Comparison of ENCODE assay signal across 8 cellular contexts in genomic region chr12:53379389-53380103, GRCh38. TPM values are rescaled to one million over a fixed set of nuclear protein-coding genes. Genes with fewer than 3 reads are reported as not detected.
A peak's percentile ranks its signal among the peaks of the same experiment; 100 is the strongest.
DNase-seq lines count a peak whose midpoint lies in the region; ATAC-seq and TF ChIP-seq lines count a peak whose summit lies in the region.

No MANE protein-coding gene starts in this region.

- H3K36me3 Mint-ChIP-seq in CD4-positive, CD25-positive, alpha-beta regulatory T cell = peaks cover 26% of the 10 kb centered on the region

- no peak for TF ChIP-seq CTCF in liver (IDR thresholded peaks at IDR 0.05; ENCODE audit: low read depth, low read length, missing input control)

- no peaks in the 10 kb centered on the region for H3K27me3 ChIP-seq in CD4-positive, CD25-positive, alpha-beta regulatory T cell (ENCODE audit: control insufficient read depth, insufficient read depth, low read length)
- no peaks in the 10 kb centered on the region for H3K27me3 ChIP-seq in duodenal mucosa (ENCODE audit: control insufficient read depth in 1 of 2, insufficient read depth in 2 of 2, low read length in 2 of 2)
- no peaks in the 10 kb centered on the region for H3K27me3 ChIP-seq in liver (ENCODE audit: control insufficient read depth in 4 of 4, insufficient read depth in 4 of 4, low read length in 3 of 4)

- peaks cover 26% of the 10 kb centered on the region for H3K36me3 ChIP-seq in CD4-positive, CD25-positive, alpha-beta regulatory T cell (ENCODE audit: control insufficient read depth, insufficient read depth, low read length)
- H3K36me3 ChIP-seq in duodenal mucosa (ENCODE audit: control insufficient read depth in 1 of 2, insufficient read depth in 2 of 2, low read length in 2 of 2) = peaks cover 17 to 19% of the 10 kb centered on the region in 2 donors
- H3K36me3 ChIP-seq in liver (ENCODE audit: control insufficient read depth in 4 of 4, insufficient read depth in 3 of 4, low read depth in 1 of 4, low read length in 3 of 4) = peaks cover 2 to 20% (median 14%) of the 10 kb centered on the region in 4 donors

- DNase-seq in CD4-positive, CD25-positive, alpha-beta regulatory T cell = peak; percentile 99 to 100 (median 99)
- DNase-seq in NCI-H69 (lab: John Stamatoyannopoulos, UW) = peak; percentile 100
- DNase-seq in activated CD4-positive, alpha-beta T cell treated with anti-CD3 and anti-CD28 coated beads, Interleukin-2, amount 50 U/mL, for 1 hour = peak; percentile 87
- DNase-seq in stimulated activated CD4-positive, alpha-beta T cell treated with anti-CD3 and anti-CD28 coated beads, Interleukin-4, amount 100 ng/mL, for 1 hour = peak; percentile 84

- H3K9ac ChIP-seq in duodenal mucosa (ENCODE audit: low read depth in 1 of 2, low read length in 2 of 2) (peak overlapping the region; percentile 74 to 97), liver (ENCODE audit: low read depth in 1 of 2, low read length in 2 of 2) (peak overlapping the region; percentile 62 to 90)

- no peak overlapping the region for H3K4me3 Mint-ChIP-seq in CD4-positive, CD25-positive, alpha-beta regulatory T cell

- peak overlapping the region; percentile 84 for H3K4me3 ChIP-seq in CD4-positive, CD25-positive, alpha-beta regulatory T cell (ENCODE audit: low read depth, low read length)
- H3K4me3 ChIP-seq in duodenal mucosa (ENCODE audit: low read depth in 1 of 2, low read length in 2 of 2) = peak overlapping the region; percentile 71 to 88
- peak overlapping the region; percentile 57 to 77 (median 69) for H3K4me3 ChIP-seq in liver (ENCODE audit: low read depth in 1 of 3, low read length in 3 of 3)

- WGBS in liver = 0% methylated on average over 29 of the region's 29 CpGs

- H3K27ac Mint-ChIP-seq in CD4-positive, CD25-positive, alpha-beta regulatory T cell = no peak overlapping the region

- no peaks in the 10 kb centered on the region for H3K27me3 Mint-ChIP-seq in CD4-positive, CD25-positive, alpha-beta regulatory T cell

- H3K27ac ChIP-seq in CD4-positive, CD25-positive, alpha-beta regulatory T cell (ENCODE audit: insufficient read depth, low read length, poor library complexity, severe bottlenecking) = peak overlapping the region; percentile 92
- H3K27ac ChIP-seq in duodenal mucosa (ENCODE audit: low read depth, low read length) (peak overlapping the region; percentile 98), liver (ENCODE audit: low read depth in 1 of 2, low read length in 2 of 2) (peak overlapping the region; percentile 97)

- H3K9me3 ChIP-seq in CD4-positive, CD25-positive, alpha-beta regulatory T cell (ENCODE audit: control insufficient read depth in 2 of 2, low read length in 2 of 2) = no peaks in the 10 kb centered on the region
- H3K9me3 ChIP-seq in duodenal mucosa (ENCODE audit: control insufficient read depth in 1 of 2, low read length in 2 of 2) (no peaks in the 10 kb centered on the region), liver (ENCODE audit: control insufficient read depth in 4 of 4, low read length in 3 of 4) (no peaks in the 10 kb centered on the region)

- peak in 1 of 2 donors; percentile 28 for TF ChIP-seq RAD21 in liver (IDR thresholded peaks at IDR 0.05)

- H3K4me1 ChIP-seq in CD4-positive, CD25-positive, alpha-beta regulatory T cell (ENCODE audit: control insufficient read depth, insufficient read depth, low read length, poor library complexity, severe bottlenecking) = peaks cover 45% of the 10 kb centered on the region
- peaks cover 35 to 42% of the 10 kb centered on the region in 2 donors for H3K4me1 ChIP-seq in duodenal mucosa (ENCODE audit: control insufficient read depth in 1 of 2, insufficient read depth in 2 of 2, low read length in 2 of 2)
- peaks cover 10 to 36% (median 32%) of the 10 kb centered on the region in 4 donors for H3K4me1 ChIP-seq in liver (ENCODE audit: control insufficient read depth in 4 of 4, insufficient read depth in 4 of 4, low read length in 3 of 4)

- ATAC-seq in CD4-positive, CD25-positive, alpha-beta regulatory T cell (ENCODE audit: low read depth in 2 of 2) = peak; percentile 76 to 79
- peak; percentile 79 for ATAC-seq in GM19395 (IDR thresholded peaks at IDR 0.05; ENCODE audit: unreplicated experiment)
- ATAC-seq in HG03521 (IDR thresholded peaks at IDR 0.05; ENCODE audit: unreplicated experiment) = peak; percentile 66

- peaks cover 7 to 37% (median 26%) of the 10 kb centered on the region in 4 donors for H3K4me1 Mint-ChIP-seq in CD4-positive, CD25-positive, alpha-beta regulatory T cell

- no peaks in the 10 kb centered on the region for H3K9me3 Mint-ChIP-seq in CD4-positive, CD25-positive, alpha-beta regulatory T cell

TF ChIP-seq in liver, 16 proteins besides CTCF, POLR2A, EP300 and RAD21:
- TF ChIP-seq TAF1 (conservative IDR thresholded peaks at IDR 0.05) = no peak
- TF ChIP-seq GABPA (IDR thresholded peaks at IDR 0.05 in 1 of 2, conservative IDR thresholded peaks at IDR 0.05 in 1 of 2) = peak; percentile 73 to 90
- TF ChIP-seq, protein P1, sequence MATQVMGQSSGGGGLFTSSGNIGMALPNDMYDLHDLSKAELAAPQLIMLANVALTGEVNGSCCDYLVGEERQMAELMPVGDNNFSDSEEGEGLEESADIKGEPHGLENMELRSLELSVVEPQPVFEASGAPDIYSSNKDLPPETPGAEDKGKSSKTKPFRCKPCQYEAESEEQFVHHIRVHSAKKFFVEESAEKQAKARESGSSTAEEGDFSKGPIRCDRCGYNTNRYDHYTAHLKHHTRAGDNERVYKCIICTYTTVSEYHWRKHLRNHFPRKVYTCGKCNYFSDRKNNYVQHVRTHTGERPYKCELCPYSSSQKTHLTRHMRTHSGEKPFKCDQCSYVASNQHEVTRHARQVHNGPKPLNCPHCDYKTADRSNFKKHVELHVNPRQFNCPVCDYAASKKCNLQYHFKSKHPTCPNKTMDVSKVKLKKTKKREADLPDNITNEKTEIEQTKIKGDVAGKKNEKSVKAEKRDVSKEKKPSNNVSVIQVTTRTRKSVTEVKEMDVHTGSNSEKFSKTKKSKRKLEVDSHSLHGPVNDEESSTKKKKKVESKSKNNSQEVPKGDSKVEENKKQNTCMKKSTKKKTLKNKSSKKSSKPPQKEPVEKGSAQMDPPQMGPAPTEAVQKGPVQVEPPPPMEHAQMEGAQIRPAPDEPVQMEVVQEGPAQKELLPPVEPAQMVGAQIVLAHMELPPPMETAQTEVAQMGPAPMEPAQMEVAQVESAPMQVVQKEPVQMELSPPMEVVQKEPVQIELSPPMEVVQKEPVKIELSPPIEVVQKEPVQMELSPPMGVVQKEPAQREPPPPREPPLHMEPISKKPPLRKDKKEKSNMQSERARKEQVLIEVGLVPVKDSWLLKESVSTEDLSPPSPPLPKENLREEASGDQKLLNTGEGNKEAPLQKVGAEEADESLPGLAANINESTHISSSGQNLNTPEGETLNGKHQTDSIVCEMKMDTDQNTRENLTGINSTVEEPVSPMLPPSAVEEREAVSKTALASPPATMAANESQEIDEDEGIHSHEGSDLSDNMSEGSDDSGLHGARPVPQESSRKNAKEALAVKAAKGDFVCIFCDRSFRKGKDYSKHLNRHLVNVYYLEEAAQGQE (IDR thresholded peaks at IDR 0.05) = peak; percentile 91
- TF ChIP-seq FOXA2 (IDR thresholded peaks at IDR 0.05) = peak; percentile 16
- TF ChIP-seq, protein P2, sequence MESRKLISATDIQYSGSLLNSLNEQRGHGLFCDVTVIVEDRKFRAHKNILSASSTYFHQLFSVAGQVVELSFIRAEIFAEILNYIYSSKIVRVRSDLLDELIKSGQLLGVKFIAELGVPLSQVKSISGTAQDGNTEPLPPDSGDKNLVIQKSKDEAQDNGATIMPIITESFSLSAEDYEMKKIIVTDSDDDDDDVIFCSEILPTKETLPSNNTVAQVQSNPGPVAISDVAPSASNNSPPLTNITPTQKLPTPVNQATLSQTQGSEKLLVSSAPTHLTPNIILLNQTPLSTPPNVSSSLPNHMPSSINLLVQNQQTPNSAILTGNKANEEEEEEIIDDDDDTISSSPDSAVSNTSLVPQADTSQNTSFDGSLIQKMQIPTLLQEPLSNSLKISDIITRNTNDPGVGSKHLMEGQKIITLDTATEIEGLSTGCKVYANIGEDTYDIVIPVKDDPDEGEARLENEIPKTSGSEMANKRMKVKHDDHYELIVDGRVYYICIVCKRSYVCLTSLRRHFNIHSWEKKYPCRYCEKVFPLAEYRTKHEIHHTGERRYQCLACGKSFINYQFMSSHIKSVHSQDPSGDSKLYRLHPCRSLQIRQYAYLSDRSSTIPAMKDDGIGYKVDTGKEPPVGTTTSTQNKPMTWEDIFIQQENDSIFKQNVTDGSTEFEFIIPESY (IDR thresholded peaks at IDR 0.05) = peak; percentile 75
- peak; percentile 61 for TF ChIP-seq MAX (IDR thresholded peaks at IDR 0.05)
- TF ChIP-seq YY1 (IDR thresholded peaks at IDR 0.05) = peak; percentile 99
- peak in 1 of 2 donors; percentile 55 for TF ChIP-seq RXRA (IDR thresholded peaks at IDR 0.05)
- TF ChIP-seq FOXA1 (IDR thresholded peaks at IDR 0.05) = no peak
- peak; percentile 16 for TF ChIP-seq HNF4G (IDR thresholded peaks at IDR 0.05)
- TF ChIP-seq JUND (IDR thresholded peaks at IDR 0.05) = peak; percentile 36 to 80
- peak in 1 of 2 donors; percentile 4 for TF ChIP-seq HNF4A (conservative IDR thresholded peaks at IDR 0.05)
- TF ChIP-seq SP1 (IDR thresholded peaks at IDR 0.05) = peak; percentile 100
- TF ChIP-seq, protein P3, sequence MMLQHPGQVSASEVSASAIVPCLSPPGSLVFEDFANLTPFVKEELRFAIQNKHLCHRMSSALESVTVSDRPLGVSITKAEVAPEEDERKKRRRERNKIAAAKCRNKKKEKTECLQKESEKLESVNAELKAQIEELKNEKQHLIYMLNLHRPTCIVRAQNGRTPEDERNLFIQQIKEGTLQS (IDR thresholded peaks at IDR 0.05) = no peak
- no peak for TF ChIP-seq EGR1 (IDR thresholded peaks at IDR 0.05; ENCODE audit: low read depth in 2 of 2)
- peak; percentile 75 for TF ChIP-seq NR2F2 (IDR thresholded peaks at IDR 0.05)

RNA-seq across cellular contexts. Expression of gene SP1, which starts 0.4 kb away (rescaled TPM):
- 79.0 TPM for total RNA-seq in CD4-positive, CD25-positive, alpha-beta regulatory T cell
- polyA plus RNA-seq in CD4-positive, CD25-positive, alpha-beta regulatory T cell = 1 to 10 TPM; 8.1 to 9.3 (median 8.2) TPM
- total RNA-seq in liver = 10 to 100 TPM; 28.4 to 36.5 TPM
- polyA plus RNA-seq in liver = 1 to 10 TPM; 3.8 to 7.9 TPM

RNA-seq across cellular contexts. Expression of gene SP7, which starts 43.4 kb away (rescaled TPM):
- not detected for total RNA-seq in CD4-positive, CD25-positive, alpha-beta regulatory T cell
- under 1 TPM in 1 of 4 donors, not detected in 3; 0.07 TPM for polyA plus RNA-seq in CD4-positive, CD25-positive, alpha-beta regulatory T cell
- total RNA-seq in liver = not detected
- polyA plus RNA-seq in liver = not detected

RNA-seq across cellular contexts. Expression of gene AMHR2, which starts 44.1 kb away (rescaled TPM):
- not detected for total RNA-seq in CD4-positive, CD25-positive, alpha-beta regulatory T cell
- not detected for polyA plus RNA-seq in CD4-positive, CD25-positive, alpha-beta regulatory T cell
- total RNA-seq in liver = under 1 TPM; 0.67 to 0.89 TPM
- polyA plus RNA-seq in liver = 1 to 10 TPM in 1 of 2 donors, under 1 TPM in 1; 0.96 to 1.3 TPM

RNA-seq across cellular contexts. Expression of gene AAAS, which starts 58.1 kb away (rescaled TPM):
- total RNA-seq in CD4-positive, CD25-positive, alpha-beta regulatory T cell = 36.8 TPM
- polyA plus RNA-seq in CD4-positive, CD25-positive, alpha-beta regulatory T cell = 10 to 100 TPM; 34.0 to 45.9 (median 37.8) TPM
- 10 to 100 TPM; 25.4 to 37.0 TPM for total RNA-seq in liver
- 10 to 100 TPM; 17.3 to 18.8 TPM for polyA plus RNA-seq in liver

Comparison
In these comparisons a context has a peak if more than half of its experiments do, and no peak if none do; other contexts are left out.
1. Peak in every context shown above with its lines: DNase-seq, ATAC-seq, H3K4me3 ChIP-seq and H3K27ac ChIP-seq.